In the genomic region with DNA sequence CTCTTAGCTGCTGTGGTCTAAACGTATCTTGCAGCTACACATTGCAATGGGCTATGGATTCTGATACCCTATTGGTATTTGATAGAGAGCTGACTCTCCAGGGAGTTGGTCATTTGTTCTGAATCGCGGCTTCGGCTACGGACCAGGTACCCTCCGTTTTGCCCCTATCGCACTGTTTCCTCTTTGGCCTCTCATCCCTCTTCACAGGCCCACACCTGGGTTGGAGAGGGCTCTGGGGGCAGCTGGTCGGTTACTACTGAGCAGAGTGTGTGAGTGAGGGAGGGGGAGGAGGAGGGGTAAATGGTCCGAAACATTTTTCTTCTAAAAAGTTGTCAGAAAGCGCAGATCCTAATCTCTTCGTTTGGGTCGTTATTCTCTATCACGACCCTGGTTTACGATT, we compare ENCODE assay signal across 1 cellular context.
TF ChIP-seq lines count a peak whose summit lies in the region.

No MANE protein-coding gene starts in this region.

TF ChIP-seq in H1, 55 proteins besides CTCF, POLR2A, EP300 and RAD21 (continued from another document):
- TF ChIP-seq CHD7 (IDR thresholded peaks at IDR 0.05; ENCODE audit: insufficient replicate concordance, low read length): no peak
- no peak for TF ChIP-seq RNF2 (IDR thresholded peaks at IDR 0.05; ENCODE audit: borderline replicate concordance, low read depth, low read length, missing control alignments, poor library complexity, severe bottlenecking)
- no peak for TF ChIP-seq NANOG (IDR thresholded peaks at IDR 0.05; ENCODE audit: insufficient read depth, low read depth, low read length, poor library complexity, severe bottlenecking)
